ENCODE assay signal across 22 cellular contexts in genomic region chr2:1501196-1501851, GRCh38.
DNase-seq lines count a peak whose midpoint lies in the region; ATAC-seq, FAIRE-seq and TF ChIP-seq lines count a peak whose summit lies in the region.
"Had no signal": no experiment of that assay in that cellular context is flagged by ENCODE, and none has a peak within 500 bp of the region (broad histone marks: within the 10 kb centered on the region; RNA-seq: fewer than 3 reads in every experiment).

No MANE protein-coding gene starts in this region.

- TF ChIP-seq CTCF in right lobe of liver (IDR thresholded peaks at IDR 0.05) = no peak
- no peak for TF ChIP-seq CTCF in HepG2 (CRISPR knock-in tag; IDR thresholded peaks at IDR 0.05)
- TF ChIP-seq CTCF in kidney (IDR thresholded peaks at IDR 0.05; ENCODE audit: borderline replicate concordance, extremely low read depth, insufficient read depth) = no peak
- TF ChIP-seq CTCF in sigmoid colon (IDR thresholded peaks at IDR 0.05) = no peak
- TF ChIP-seq CTCF in PC-9 (conservative IDR thresholded peaks at IDR 0.05) = no peak

- ATAC-seq in right lobe of liver (peak in 1 of 4 donors; percentile 18), HepG2 (no peak), HG02840 (IDR thresholded peaks at IDR 0.05; ENCODE audit: low FRiP score, unreplicated experiment) (no peak), GM18873 (IDR thresholded peaks at IDR 0.05; ENCODE audit: low FRiP score, unreplicated experiment) (no peak)
- ATAC-seq: CD8-positive, alpha-beta T cell; GM12878; GM23338; Panc1 had no signal

- TF ChIP-seq POLR2A in right lobe of liver (IDR thresholded peaks at IDR 0.05) (no peak), HepG2 (IDR thresholded peaks at IDR 0.05; ENCODE audit: insufficient read depth in 1 of 2, low read depth in 2 of 2, low read length in 2 of 2) (no peak), sigmoid colon (IDR thresholded peaks at IDR 0.05) (no peak)

- H3K4me2 ChIP-seq in HepG2 (ENCODE audit: low read depth, low read length) (no peak overlapping the region), PC-9 (no peak overlapping the region)
- H3K4me2 ChIP-seq: GM23338, KMS-11 had no signal

- TF ChIP-seq RAD21 in HepG2 (CRISPR knock-in tag; IDR thresholded peaks at IDR 0.05) = no peak

- in situ Hi-C loops in HepG2 (cut with HindIII; ENCODE audit: extremely low pct_ligation_motif_present, low pct_unique_long_range_greater_than_20kb) = no loop called here

- WGBS in right lobe of liver (ENCODE audit: insufficient coverage, low coverage, low lambda C conversion rate, missing lambda C conversion rate) = 69% methylated on average over 6 of the region's 25 CpGs
- WGBS in HepG2 (ENCODE audit: low lambda C conversion rate) = 25% methylated on average over 22 of the region's 25 CpGs
- 86 to 88% methylated on average over 25 of the region's 25 CpGs for WGBS in sigmoid colon, 2 donors

- intact Hi-C loops in right lobe of liver (cut with DNase I) = no loop called here
- intact Hi-C loops in HepG2 (cut with micrococcal nuclease; ENCODE audit: unreplicated experiment) = no loop called here
- intact Hi-C loops in kidney (cut with DNase I) = no loop called here
- intact Hi-C loops in sigmoid colon (cut with DNase I) = no loop called here
- intact Hi-C loops in PC-9 (cut with micrococcal nuclease; ENCODE audit: unreplicated experiment) = no loop called here

- H3K4me1 ChIP-seq in right lobe of liver (no peaks in the 10 kb centered on the region), HepG2 (ENCODE audit: insufficient read depth, low read length) (no peaks in the 10 kb centered on the region), kidney (ENCODE audit: control insufficient read depth in 1 of 2, insufficient read depth in 1 of 2, low read depth in 1 of 2, low read length in 2 of 2) (no peaks in the 10 kb centered on the region), sigmoid colon (no peaks in the 10 kb centered on the region), PC-9 (replicated peaks; ENCODE audit: insufficient read depth) (no peaks in the 10 kb centered on the region)
- H3K4me1 ChIP-seq: HAP-1, SJCRH30 had no signal

- H3K9me2 ChIP-seq in PC-9 (ENCODE audit: insufficient read depth) = no peaks in the 10 kb centered on the region

- TF ChIP-seq EP300 in HepG2 (IDR thresholded peaks at IDR 0.05; ENCODE audit: low read depth in 2 of 2, low read length in 2 of 2) (no peak), HepG2 (CRISPR knock-in tag; IDR thresholded peaks at IDR 0.05; ENCODE audit: borderline replicate concordance) (no peak), sigmoid colon (IDR thresholded peaks at IDR 0.05) (no peak)

- no peak overlapping the region for H3K27ac ChIP-seq in right lobe of liver
- H3K27ac ChIP-seq in HepG2 (ENCODE audit: extremely low read length, insufficient read depth, low read length) = no peak overlapping the region
- no peak overlapping the region for H3K27ac ChIP-seq in kidney (ENCODE audit: low read depth in 2 of 2, low read length in 2 of 2)
- H3K27ac ChIP-seq in sigmoid colon = no peak overlapping the region
- H3K27ac ChIP-seq in PC-9 = no peak overlapping the region
- H3K27ac ChIP-seq: KMS-11, SJCRH30 had no signal

- H3K9me3 ChIP-seq in right lobe of liver (no peaks in the 10 kb centered on the region), HepG2 (ENCODE audit: low read length) (no peaks in the 10 kb centered on the region), kidney (ENCODE audit: control insufficient read depth in 1 of 2, low read length in 2 of 2) (no peaks in the 10 kb centered on the region), sigmoid colon (no peaks in the 10 kb centered on the region), PC-9 (ENCODE audit: insufficient read depth, low read depth) (no peaks in the 10 kb centered on the region)
- H3K9me3 ChIP-seq: HAP-1, SJCRH30 had no signal

- H3K9ac ChIP-seq in HepG2 (ENCODE audit: insufficient read depth, low read depth, low read length) (no peak overlapping the region), kidney (ENCODE audit: low read length in 2 of 2) (no peak overlapping the region)
- H3K9ac ChIP-seq: KMS-11 had no signal

- BruUV-seq in HepG2 (replicated peaks; lab: Mats Ljungman, UMichigan) = no TSS peak
- BruUV-seq in PC-9 (replicated peaks; lab: Mats Ljungman, UMichigan) = no TSS peak

- H4K20me1 ChIP-seq in HepG2 (ENCODE audit: insufficient read depth, low read length) (no peaks in the 10 kb centered on the region; the same call in 1 of the 2 replicates), PC-9 (ENCODE audit: insufficient read depth) (no peaks in the 10 kb centered on the region)

- no peak for FAIRE-seq in HepG2 (lab: Jason Lieb, UNC)
- no peak for FAIRE-seq in kidney (lab: Jason Lieb, UNC)
- FAIRE-seq: GM12878 had no signal

- no peaks in the 10 kb centered on the region for H3K79me2 ChIP-seq in HepG2 (ENCODE audit: insufficient read depth, low read length)
- no peaks in the 10 kb centered on the region for H3K79me2 ChIP-seq in PC-9 (ENCODE audit: low read depth)

- H3K27me3 ChIP-seq in right lobe of liver (no peaks in the 10 kb centered on the region), HepG2 (ENCODE audit: control insufficient read depth in 1 of 2, insufficient read depth in 2 of 2, low read length in 2 of 2) (peaks cover 4 to 80% of the 10 kb centered on the region in 2 experiments), sigmoid colon (no peaks in the 10 kb centered on the region), PC-9 (ENCODE audit: insufficient read depth, low read depth) (peaks cover 86% of the 10 kb centered on the region)

- CTCF ChIA-PET in HepG2 (lab: Yijun Ruan, JAX; ENCODE audit: low intra/inter-chr PET ratio, low total read pairs) = no interaction called here
- CTCF ChIA-PET in PC-9 (lab: Charles Lee) = no interaction called here

- POLR2A ChIA-PET in HepG2 (lab: Yijun Ruan, JAX) (no interaction called here), PC-9 (lab: Charles Lee; ENCODE audit: unreplicated experiment) (no interaction called here)

- no peaks in the 10 kb centered on the region for H3F3A ChIP-seq in PC-9 (ENCODE audit: insufficient read depth, low read depth)

- H3K36me3 ChIP-seq in right lobe of liver (no peaks in the 10 kb centered on the region), HepG2 (replicated peaks in 1 of 2; ENCODE audit: control insufficient read depth in 1 of 2, insufficient read depth in 2 of 2, low read length in 2 of 2) (no peaks in the 10 kb centered on the region), kidney (ENCODE audit: control insufficient read depth in 1 of 2, insufficient read depth in 2 of 2, low read length in 2 of 2) (no peaks in the 10 kb centered on the region), sigmoid colon (no peaks in the 10 kb centered on the region), PC-9 (ENCODE audit: low read depth) (no peaks in the 10 kb centered on the region)
- H3K36me3 ChIP-seq: HAP-1, SJCRH30 had no signal

- H3K4me3 ChIP-seq in right lobe of liver (no peak overlapping the region), HepG2 (replicated peaks in 1 of 3; ENCODE audit: insufficient read depth in 1 of 3, low read depth in 2 of 3, low read length in 3 of 3) (no peak overlapping the region), kidney (ENCODE audit: low read length in 2 of 2) (no peak overlapping the region), sigmoid colon (no peak overlapping the region), PC-9 (no peak overlapping the region)
- H3K4me3 ChIP-seq: GM12878, GM23338, HAP-1, SJCRH30 had no signal

- no peak overlapping the region for H2AFZ ChIP-seq in HepG2 (ENCODE audit: low read length)
- H2AFZ ChIP-seq in PC-9 = no peak overlapping the region
- H2AFZ ChIP-seq: GM23338 had no signal

- DNase-seq in right lobe of liver = peak in 2 of 3 donors; percentile 19 to 40
- DNase-seq in HepG2 (ENCODE audit: low spot score) = no peak
- DNase-seq in kidney = peak; percentile 55
- DNase-seq in sigmoid colon = peak; percentile 55
- DNase-seq in PC-9 = no peak
- DNase-seq: C1 segment of cervical spinal cord; CD8-positive, alpha-beta T cell; DND-41; NCI-H1105; NCI-H146; NCI-H2029; NCI-H2227 treated with DMSO at 0.1 percent for 48 hours; NCI-H510A treated with DMSO at 0.1 percent for 48 hours; NCI-H748 treated with DMSO at 0.1 percent for 48 hours; SJCRH30 had no signal

TF ChIP-seq in HepG2, 621 proteins besides CTCF, POLR2A, EP300 and RAD21:
- no peak for TF ChIP-seq PLRG1 (conservative IDR thresholded peaks at IDR 0.05)
- no peak for TF ChIP-seq CHCHD3 (CRISPR knock-in tag; IDR thresholded peaks at IDR 0.05)
- no peak for TF ChIP-seq MXI1 (IDR thresholded peaks at IDR 0.05; ENCODE audit: borderline replicate concordance, low read depth, low read length)
- no peak for TF ChIP-seq ZNF598 (CRISPR knock-in tag; IDR thresholded peaks at IDR 0.05; ENCODE audit: borderline replicate concordance)
- TF ChIP-seq SMYD3 (CRISPR knock-in tag; IDR thresholded peaks at IDR 0.05) = no peak
- TF ChIP-seq HNRNPH1 (optimal IDR thresholded peaks at IDR 0.05; ENCODE audit: low read depth, low read length) = no peak
- no peak for TF ChIP-seq SOX6 (IDR thresholded peaks at IDR 0.05)
- no peak for TF ChIP-seq SOX6 (CRISPR knock-in tag; IDR thresholded peaks at IDR 0.05)
- no peak for TF ChIP-seq ZFAT (CRISPR knock-in tag; conservative IDR thresholded peaks at IDR 0.05)
TF ChIP-seq in HepG2: peak in this region for 0.

Comparison
In these comparisons a context has a peak if more than half of its experiments do, and no peak if none do; other contexts are left out.
1. DNase-seq: peak in right lobe of liver (2 of 3), kidney (single experiment) and sigmoid colon (single experiment); none in HepG2 (single experiment) and PC-9 (0 of 2).